Comparison of ENCODE assay signal across 1 cellular context in the genomic region with DNA sequence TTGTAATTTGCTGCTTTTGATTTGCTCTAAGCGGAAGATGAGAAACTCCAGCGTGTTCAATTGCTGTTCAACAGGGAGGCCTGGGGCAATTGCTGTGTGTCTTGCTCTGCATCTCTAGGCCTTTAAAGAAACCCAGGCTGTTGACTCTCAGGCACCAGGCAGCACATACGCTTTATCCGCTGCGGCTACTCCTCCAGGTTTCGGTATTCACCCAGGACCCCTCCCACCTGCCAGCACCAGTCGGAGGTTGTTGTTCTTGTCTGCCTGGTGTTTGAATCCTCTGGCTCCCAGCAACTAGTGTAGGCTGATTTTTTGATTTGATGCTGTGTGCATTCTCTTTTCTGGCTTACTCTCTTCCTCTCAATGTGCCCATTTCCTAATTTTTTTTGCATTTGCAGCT.
TF ChIP-seq lines count a peak whose summit lies in the region.

No MANE protein-coding gene starts in this region.

TF ChIP-seq in GM23338, 12 proteins besides CTCF, POLR2A, EP300 and RAD21:
- TF ChIP-seq, protein P1, sequence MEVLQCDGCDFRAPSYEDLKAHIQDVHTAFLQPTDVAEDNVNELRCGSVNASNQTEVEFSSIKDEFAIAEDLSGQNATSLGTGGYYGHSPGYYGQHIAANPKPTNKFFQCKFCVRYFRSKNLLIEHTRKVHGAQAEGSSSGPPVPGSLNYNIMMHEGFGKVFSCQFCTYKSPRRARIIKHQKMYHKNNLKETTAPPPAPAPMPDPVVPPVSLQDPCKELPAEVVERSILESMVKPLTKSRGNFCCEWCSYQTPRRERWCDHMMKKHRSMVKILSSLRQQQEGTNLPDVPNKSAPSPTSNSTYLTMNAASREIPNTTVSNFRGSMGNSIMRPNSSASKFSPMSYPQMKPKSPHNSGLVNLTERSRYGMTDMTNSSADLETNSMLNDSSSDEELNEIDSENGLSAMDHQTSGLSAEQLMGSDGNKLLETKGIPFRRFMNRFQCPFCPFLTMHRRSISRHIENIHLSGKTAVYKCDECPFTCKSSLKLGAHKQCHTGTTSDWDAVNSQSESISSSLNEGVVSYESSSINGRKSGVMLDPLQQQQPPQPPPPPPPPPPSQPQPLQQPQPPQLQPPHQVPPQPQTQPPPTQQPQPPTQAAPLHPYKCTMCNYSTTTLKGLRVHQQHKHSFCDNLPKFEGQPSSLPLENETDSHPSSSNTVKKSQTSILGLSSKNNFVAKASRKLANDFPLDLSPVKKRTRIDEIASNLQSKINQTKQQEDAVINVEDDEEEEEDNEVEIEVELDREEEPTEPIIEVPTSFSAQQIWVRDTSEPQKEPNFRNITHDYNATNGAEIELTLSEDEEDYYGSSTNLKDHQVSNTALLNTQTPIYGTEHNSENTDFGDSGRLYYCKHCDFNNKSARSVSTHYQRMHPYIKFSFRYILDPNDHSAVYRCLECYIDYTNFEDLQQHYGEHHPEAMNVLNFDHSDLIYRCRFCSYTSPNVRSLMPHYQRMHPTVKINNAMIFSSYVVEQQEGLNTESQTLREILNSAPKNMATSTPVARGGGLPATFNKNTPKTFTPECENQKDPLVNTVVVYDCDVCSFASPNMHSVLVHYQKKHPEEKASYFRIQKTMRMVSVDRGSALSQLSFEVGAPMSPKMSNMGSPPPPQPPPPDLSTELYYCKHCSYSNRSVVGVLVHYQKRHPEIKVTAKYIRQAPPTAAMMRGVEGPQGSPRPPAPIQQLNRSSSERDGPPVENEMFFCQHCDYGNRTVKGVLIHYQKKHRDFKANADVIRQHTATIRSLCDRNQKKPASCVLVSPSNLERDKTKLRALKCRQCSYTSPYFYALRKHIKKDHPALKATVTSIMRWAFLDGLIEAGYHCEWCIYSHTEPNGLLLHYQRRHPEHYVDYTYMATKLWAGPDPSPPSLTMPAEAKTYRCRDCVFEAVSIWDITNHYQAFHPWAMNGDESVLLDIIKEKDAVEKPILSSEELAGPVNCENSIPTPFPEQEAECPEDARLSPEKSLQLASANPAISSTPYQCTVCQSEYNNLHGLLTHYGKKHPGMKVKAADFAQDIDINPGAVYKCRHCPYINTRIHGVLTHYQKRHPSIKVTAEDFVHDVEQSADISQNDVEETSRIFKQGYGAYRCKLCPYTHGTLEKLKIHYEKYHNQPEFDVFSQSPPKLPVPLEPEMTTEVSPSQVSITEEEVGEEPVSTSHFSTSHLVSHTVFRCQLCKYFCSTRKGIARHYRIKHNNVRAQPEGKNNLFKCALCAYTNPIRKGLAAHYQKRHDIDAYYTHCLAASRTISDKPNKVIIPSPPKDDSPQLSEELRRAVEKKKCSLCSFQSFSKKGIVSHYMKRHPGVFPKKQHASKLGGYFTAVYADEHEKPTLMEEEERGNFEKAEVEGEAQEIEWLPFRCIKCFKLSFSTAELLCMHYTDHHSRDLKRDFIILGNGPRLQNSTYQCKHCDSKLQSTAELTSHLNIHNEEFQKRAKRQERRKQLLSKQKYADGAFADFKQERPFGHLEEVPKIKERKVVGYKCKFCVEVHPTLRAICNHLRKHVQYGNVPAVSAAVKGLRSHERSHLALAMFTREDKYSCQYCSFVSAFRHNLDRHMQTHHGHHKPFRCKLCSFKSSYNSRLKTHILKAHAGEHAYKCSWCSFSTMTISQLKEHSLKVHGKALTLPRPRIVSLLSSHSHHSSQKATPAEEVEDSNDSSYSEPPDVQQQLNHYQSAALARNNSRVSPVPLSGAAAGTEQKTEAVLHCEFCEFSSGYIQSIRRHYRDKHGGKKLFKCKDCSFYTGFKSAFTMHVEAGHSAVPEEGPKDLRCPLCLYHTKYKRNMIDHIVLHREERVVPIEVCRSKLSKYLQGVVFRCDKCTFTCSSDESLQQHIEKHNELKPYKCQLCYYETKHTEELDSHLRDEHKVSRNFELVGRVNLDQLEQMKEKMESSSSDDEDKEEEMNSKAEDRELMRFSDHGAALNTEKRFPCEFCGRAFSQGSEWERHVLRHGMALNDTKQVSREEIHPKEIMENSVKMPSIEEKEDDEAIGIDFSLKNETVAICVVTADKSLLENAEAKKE (CRISPR knock-in tag; IDR thresholded peaks at IDR 0.05): no peak
- TF ChIP-seq EZH2 (IDR thresholded peaks at IDR 0.05; ENCODE audit: low read depth, unreplicated experiment) (no peak), CREB1 (CRISPR knock-in tag; IDR thresholded peaks at IDR 0.05; ENCODE audit: low read depth) (no peak), POLR2AphosphoS5 (IDR thresholded peaks at IDR 0.05; ENCODE audit: low read depth) (no peak), ZNF114 (CRISPR knock-in tag; IDR thresholded peaks at IDR 0.05) (no peak), EZH2phosphoT487 (IDR thresholded peaks at IDR 0.05; ENCODE audit: unreplicated experiment) (no peak), NANOG (IDR thresholded peaks at IDR 0.05; ENCODE audit: borderline replicate concordance) (no peak), STAT1 (IDR thresholded peaks at IDR 0.05; ENCODE audit: unreplicated experiment) (no peak), JUNB (IDR thresholded peaks at IDR 0.05; ENCODE audit: unreplicated experiment) (no peak), ZNF331 (CRISPR knock-in tag; IDR thresholded peaks at IDR 0.05; ENCODE audit: low read depth) (no peak)
- TF ChIP-seq, protein P2, sequence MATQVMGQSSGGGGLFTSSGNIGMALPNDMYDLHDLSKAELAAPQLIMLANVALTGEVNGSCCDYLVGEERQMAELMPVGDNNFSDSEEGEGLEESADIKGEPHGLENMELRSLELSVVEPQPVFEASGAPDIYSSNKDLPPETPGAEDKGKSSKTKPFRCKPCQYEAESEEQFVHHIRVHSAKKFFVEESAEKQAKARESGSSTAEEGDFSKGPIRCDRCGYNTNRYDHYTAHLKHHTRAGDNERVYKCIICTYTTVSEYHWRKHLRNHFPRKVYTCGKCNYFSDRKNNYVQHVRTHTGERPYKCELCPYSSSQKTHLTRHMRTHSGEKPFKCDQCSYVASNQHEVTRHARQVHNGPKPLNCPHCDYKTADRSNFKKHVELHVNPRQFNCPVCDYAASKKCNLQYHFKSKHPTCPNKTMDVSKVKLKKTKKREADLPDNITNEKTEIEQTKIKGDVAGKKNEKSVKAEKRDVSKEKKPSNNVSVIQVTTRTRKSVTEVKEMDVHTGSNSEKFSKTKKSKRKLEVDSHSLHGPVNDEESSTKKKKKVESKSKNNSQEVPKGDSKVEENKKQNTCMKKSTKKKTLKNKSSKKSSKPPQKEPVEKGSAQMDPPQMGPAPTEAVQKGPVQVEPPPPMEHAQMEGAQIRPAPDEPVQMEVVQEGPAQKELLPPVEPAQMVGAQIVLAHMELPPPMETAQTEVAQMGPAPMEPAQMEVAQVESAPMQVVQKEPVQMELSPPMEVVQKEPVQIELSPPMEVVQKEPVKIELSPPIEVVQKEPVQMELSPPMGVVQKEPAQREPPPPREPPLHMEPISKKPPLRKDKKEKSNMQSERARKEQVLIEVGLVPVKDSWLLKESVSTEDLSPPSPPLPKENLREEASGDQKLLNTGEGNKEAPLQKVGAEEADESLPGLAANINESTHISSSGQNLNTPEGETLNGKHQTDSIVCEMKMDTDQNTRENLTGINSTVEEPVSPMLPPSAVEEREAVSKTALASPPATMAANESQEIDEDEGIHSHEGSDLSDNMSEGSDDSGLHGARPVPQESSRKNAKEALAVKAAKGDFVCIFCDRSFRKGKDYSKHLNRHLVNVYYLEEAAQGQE (IDR thresholded peaks at IDR 0.05; ENCODE audit: unreplicated experiment): no peak
- TF ChIP-seq, protein P3, sequence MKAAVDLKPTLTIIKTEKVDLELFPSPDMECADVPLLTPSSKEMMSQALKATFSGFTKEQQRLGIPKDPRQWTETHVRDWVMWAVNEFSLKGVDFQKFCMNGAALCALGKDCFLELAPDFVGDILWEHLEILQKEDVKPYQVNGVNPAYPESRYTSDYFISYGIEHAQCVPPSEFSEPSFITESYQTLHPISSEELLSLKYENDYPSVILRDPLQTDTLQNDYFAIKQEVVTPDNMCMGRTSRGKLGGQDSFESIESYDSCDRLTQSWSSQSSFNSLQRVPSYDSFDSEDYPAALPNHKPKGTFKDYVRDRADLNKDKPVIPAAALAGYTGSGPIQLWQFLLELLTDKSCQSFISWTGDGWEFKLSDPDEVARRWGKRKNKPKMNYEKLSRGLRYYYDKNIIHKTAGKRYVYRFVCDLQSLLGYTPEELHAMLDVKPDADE (IDR thresholded peaks at IDR 0.05): no peak
